ENCODE assay signal across 9 cellular contexts in genomic region chr2:229445013-229445412, GRCh38.
DNase-seq lines count a peak whose midpoint lies in the region; ATAC-seq and TF ChIP-seq lines count a peak whose summit lies in the region.
"Had no signal": no experiment of that assay in that cellular context is flagged by ENCODE, and none has a peak within 500 bp of the region (broad histone marks: within the 10 kb centered on the region; RNA-seq: fewer than 3 reads in every experiment).

No MANE protein-coding gene starts in this region.

- H3K27me3 Mint-ChIP-seq in activated CD4-positive, alpha-beta memory T cell treated with anti-CD3 and anti-CD28 coated beads for 36 hours: no peaks in the 10 kb centered on the region
- H3K27me3 Mint-ChIP-seq: stimulated activated naive CD8-positive, alpha-beta T cell treated with anti-CD3 and anti-CD28 coated beads, Interleukin-15, amount 100 ng/mL, for 72 hours had no signal

- peak overlapping the region; percentile 37 for H3K9ac ChIP-seq in mammary epithelial cell (ENCODE audit: insufficient read depth, low read length)

- no peaks in the 10 kb centered on the region for H4K20me1 ChIP-seq in mammary epithelial cell (ENCODE audit: insufficient read depth, low read length)

- H3K27ac ChIP-seq in mammary epithelial cell (ENCODE audit: insufficient read depth, low read depth, low read length) (peak overlapping the region; percentile 86), left lung (peak overlapping the region; percentile 22 to 64), thoracic aorta (peak overlapping the region; percentile 95 to 98)

- ATAC-seq in left lung (peak; percentile 94), thoracic aorta (ENCODE audit: insufficient number of reproducible peaks, low FRiP score, low read depth) (peak; percentile 98), HG03108 (IDR thresholded peaks at IDR 0.05; ENCODE audit: unreplicated experiment) (no peak), GM18511 (IDR thresholded peaks at IDR 0.05; ENCODE audit: unreplicated experiment) (no peak), GM21825 (IDR thresholded peaks at IDR 0.05; ENCODE audit: unreplicated experiment) (no peak)
- ATAC-seq: stimulated activated naive CD8-positive, alpha-beta T cell treated with anti-CD3 and anti-CD28 coated beads, Interleukin-15, amount 100 ng/mL, for 72 hours had no signal

- DNase-seq in HuH-7 (ENCODE audit: low spot score) (peak; percentile 34), mammary epithelial cell (peak; percentile 97), left lung (peak; percentile 54 to 69), thoracic aorta (ENCODE audit: low spot score) (peak; percentile 71)
- DNase-seq in activated CD4-positive, alpha-beta memory T cell treated with anti-CD3 and anti-CD28 coated beads for 36 hours: no peak
- DNase-seq: stimulated activated naive CD8-positive, alpha-beta T cell treated with anti-CD3 and anti-CD28 coated beads, Interleukin-15, amount 100 ng/mL, for 72 hours had no signal

- H3K4me2 ChIP-seq in mammary epithelial cell (ENCODE audit: insufficient read depth, low read depth, low read length): peak overlapping the region; percentile 1

- no peaks in the 10 kb centered on the region for H3K4me1 Mint-ChIP-seq in activated CD4-positive, alpha-beta memory T cell treated with anti-CD3 and anti-CD28 coated beads for 36 hours (ENCODE audit: low read depth)
- H3K4me1 Mint-ChIP-seq: stimulated activated naive CD8-positive, alpha-beta T cell treated with anti-CD3 and anti-CD28 coated beads, Interleukin-15, amount 100 ng/mL, for 72 hours had no signal

- CTCF ChIA-PET in mammary epithelial cell (lab: Charles Lee; ENCODE audit: low non-redundant PET): interaction anchor here (0.7 kb wide), 1 partner anchor 142 kb away, joined by 4 read pairs; no protein-coding TSS in a partner anchor
- CTCF ChIA-PET in activated CD4-positive, alpha-beta memory T cell treated with anti-CD3 and anti-CD28 coated beads for 36 hours (lab: Charles Lee): no interaction called here

- intact Hi-C loops in mammary epithelial cell (cut with micrococcal nuclease) (no loop called here), left lung (cut with DNase I) (no loop called here)
- intact Hi-C loops in activated CD4-positive, alpha-beta memory T cell treated with anti-CD3 and anti-CD28 coated beads for 36 hours (cut with micrococcal nuclease): no loop called here

- no peak overlapping the region for H3K4me3 Mint-ChIP-seq in activated CD4-positive, alpha-beta memory T cell treated with anti-CD3 and anti-CD28 coated beads for 36 hours
- H3K4me3 Mint-ChIP-seq: stimulated activated naive CD8-positive, alpha-beta T cell treated with anti-CD3 and anti-CD28 coated beads, Interleukin-15, amount 100 ng/mL, for 72 hours had no signal

- H3K27me3 ChIP-seq in mammary epithelial cell (ENCODE audit: insufficient read depth, low read length) (no peaks in the 10 kb centered on the region), left lung (no peaks in the 10 kb centered on the region), thoracic aorta (replicated peaks; ENCODE audit: insufficient read depth) (no peaks in the 10 kb centered on the region)

- H3K36me3 Mint-ChIP-seq in activated CD4-positive, alpha-beta memory T cell treated with anti-CD3 and anti-CD28 coated beads for 36 hours: no peaks in the 10 kb centered on the region

- no peaks in the 10 kb centered on the region for H3K9me3 Mint-ChIP-seq in activated CD4-positive, alpha-beta memory T cell treated with anti-CD3 and anti-CD28 coated beads for 36 hours
- H3K9me3 Mint-ChIP-seq: stimulated activated naive CD8-positive, alpha-beta T cell treated with anti-CD3 and anti-CD28 coated beads, Interleukin-15, amount 100 ng/mL, for 72 hours had no signal

- no peak overlapping the region for H3K4me3 ChIP-seq in mammary epithelial cell (replicated peaks in 1 of 3; ENCODE audit: insufficient read depth in 1 of 3, low read depth in 2 of 3, low read length in 3 of 3)
- no peak overlapping the region for H3K4me3 ChIP-seq in left lung
- H3K4me3 ChIP-seq in thoracic aorta: peak overlapping the region; percentile 61

- peak in 1 of 2 donors; percentile 40 for TF ChIP-seq CTCF in mammary epithelial cell (conservative IDR thresholded peaks at IDR 0.05 in 1 of 2, IDR thresholded peaks at IDR 0.05 in 1 of 2; ENCODE audit: extremely low read depth in 1 of 2, insufficient read depth in 1 of 2, low read depth in 1 of 2, low read length in 2 of 2)
- no peak for TF ChIP-seq CTCF in left lung (IDR thresholded peaks at IDR 0.05)
- peak; percentile 26 for TF ChIP-seq CTCF in thoracic aorta (IDR thresholded peaks at IDR 0.05)

- POLR2A ChIA-PET in activated CD4-positive, alpha-beta memory T cell treated with anti-CD3 and anti-CD28 coated beads for 36 hours (lab: Charles Lee): no interaction called here

- 13% methylated on average over 6 of the region's 7 CpGs for WGBS in mammary epithelial cell (ENCODE audit: low coverage, missing lambda C conversion rate)

- H3K36me3 ChIP-seq in mammary epithelial cell (ENCODE audit: insufficient read depth, low read length): no peaks in the 10 kb centered on the region
- H3K36me3 ChIP-seq in left lung: no peaks in the 10 kb centered on the region
- no peaks in the 10 kb centered on the region for H3K36me3 ChIP-seq in thoracic aorta

- no peaks in the 10 kb centered on the region for H3K9me3 ChIP-seq in mammary epithelial cell (replicated peaks; ENCODE audit: insufficient read depth, low read length)
- H3K9me3 ChIP-seq in left lung: no peaks in the 10 kb centered on the region
- no peaks in the 10 kb centered on the region for H3K9me3 ChIP-seq in thoracic aorta

- no peak overlapping the region for H3K27ac Mint-ChIP-seq in activated CD4-positive, alpha-beta memory T cell treated with anti-CD3 and anti-CD28 coated beads for 36 hours
- H3K27ac Mint-ChIP-seq: stimulated activated naive CD8-positive, alpha-beta T cell treated with anti-CD3 and anti-CD28 coated beads, Interleukin-15, amount 100 ng/mL, for 72 hours had no signal

- TSS peak; percentile 39 for BruUV-seq in mammary epithelial cell (replicated peaks; lab: Mats Ljungman, UMichigan)

- H3K4me1 ChIP-seq in mammary epithelial cell (ENCODE audit: insufficient read depth, low read length) (peaks cover 17% of the 10 kb centered on the region), left lung (peaks cover 4 to 14% of the 10 kb centered on the region in 2 donors), thoracic aorta (ENCODE audit: control insufficient read depth in 1 of 2, low read depth in 2 of 2) (peaks cover 21 to 43% of the 10 kb centered on the region in 2 donors)

- peak overlapping the region; percentile 41 for H2AFZ ChIP-seq in mammary epithelial cell (ENCODE audit: low read depth, low read length)

- in situ Hi-C loops in mammary epithelial cell (cut with MboI; ENCODE audit: low sequenced_read_pairs in 2 of 2): loop anchor here in 1 of 2 donors (10.0 kb wide), 1 partner anchor 140 kb away; no protein-coding TSS in a partner anchor

- dilution Hi-C loops in mammary epithelial cell (cut with HindIII; ENCODE audit: low sequenced_read_pairs): no loop called here

- no peaks in the 10 kb centered on the region for H3K79me2 ChIP-seq in mammary epithelial cell (ENCODE audit: insufficient read depth, low read length)

Comparison
In these comparisons a context has a peak if more than half of its experiments do, and no peak if none do; other contexts are left out.
1. H3K27ac ChIP-seq: peak in every context shown above with its lines; median percentile 96 in thoracic aorta; 86 in mammary epithelial cell; 43 in left lung.
2. ATAC-seq: peak in left lung (single experiment) and thoracic aorta (single experiment); none in HG03108 (single experiment), GM18511 (single experiment) and GM21825 (single experiment).